2 cellular contexts compared by ENCODE assay signal in the genomic region with DNA sequence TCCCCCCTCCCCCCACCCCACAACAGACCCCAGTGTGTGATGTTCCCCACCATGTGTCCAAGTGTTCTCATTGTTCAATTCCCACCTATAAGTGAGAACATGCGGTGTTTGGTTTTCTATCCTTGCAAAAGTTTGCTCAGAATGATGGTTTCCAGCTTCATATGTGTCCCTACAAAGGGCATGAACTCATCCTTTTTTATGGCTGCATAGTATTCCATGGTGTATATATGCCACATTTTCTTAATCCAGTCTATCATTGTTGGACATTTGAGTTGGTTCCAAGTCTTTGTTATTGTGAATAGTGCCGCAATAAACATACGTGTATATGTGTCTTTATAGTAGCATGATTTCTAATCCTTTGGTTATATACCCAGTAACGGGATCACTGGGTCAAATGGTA.
A peak's percentile ranks its signal among the peaks of the same experiment; 100 is the strongest.
TF ChIP-seq lines count a peak whose summit lies in the region.

No MANE protein-coding gene starts in this region.

TF ChIP-seq in HEK293, 187 proteins besides CTCF, POLR2A, EP300 and RAD21:
- 0 out of 2 replicates have a peak, but pooled peaks have one; percentile 80 for TF ChIP-seq ZNF146 (tag by site-specific recombination; IDR thresholded peaks at IDR 0.05)

TF ChIP-seq in K562, 482 proteins besides CTCF, POLR2A, EP300 and RAD21:
- TF ChIP-seq ZNF146 (CRISPR knock-in tag; IDR thresholded peaks at IDR 0.05; ENCODE audit: unreplicated experiment): peak; percentile 58
